ENCODE assay signal across 14 cellular contexts in the genomic region with DNA sequence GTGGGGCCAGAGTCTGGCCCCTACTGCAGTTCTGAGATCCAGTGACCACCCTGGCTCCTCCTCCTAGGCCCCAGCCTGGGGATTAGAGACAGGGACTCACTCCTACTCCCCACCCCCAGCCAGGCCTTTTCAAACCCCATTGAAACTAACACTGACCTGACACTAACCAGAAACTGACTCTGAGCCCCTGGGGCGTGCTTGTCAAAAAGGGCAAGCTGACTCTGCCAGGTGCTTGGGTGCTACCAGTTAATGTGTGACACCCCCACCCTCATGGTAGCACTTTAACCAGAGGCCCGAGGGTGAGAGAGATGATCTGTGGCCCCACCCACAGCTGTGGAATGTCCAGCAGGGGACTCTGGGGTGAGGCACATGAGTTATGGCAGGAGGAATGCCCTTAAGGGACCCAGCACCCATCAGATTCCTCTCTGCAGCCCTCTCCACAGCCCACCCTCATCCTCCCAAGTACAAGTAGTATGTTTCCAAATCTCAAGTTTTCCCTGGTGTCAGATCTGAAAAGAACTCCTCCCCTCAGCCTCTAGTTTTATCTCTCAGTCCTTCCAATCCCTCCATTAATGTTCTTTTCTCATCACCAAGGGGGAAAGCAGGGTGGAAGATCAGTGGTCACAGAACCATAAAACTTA. TPM values are rescaled to one million over a fixed set of nuclear protein-coding genes. Genes with fewer than 3 reads are reported as not detected.
DNase-seq lines count a peak whose midpoint lies in the region; ATAC-seq and TF ChIP-seq lines count a peak whose summit lies in the region.
"Had no signal": no experiment of that assay in that cellular context is flagged by ENCODE, and none has a peak within 500 bp of the region (broad histone marks: within the 10 kb centered on the region; RNA-seq: fewer than 3 reads in every experiment).

No MANE protein-coding gene starts in this region.

- H3F3A ChIP-seq in GM23338 (replicated peaks; ENCODE audit: low read depth): no peaks in the 10 kb centered on the region

- H3K9ac ChIP-seq in BLaER1 (no peak overlapping the region; the same call in 1 of the 2 replicates), liver (ENCODE audit: low read depth in 1 of 2, low read length in 2 of 2) (no peak overlapping the region)

- TF ChIP-seq CTCF in GM23338 (conservative IDR thresholded peaks at IDR 0.05; ENCODE audit: low read depth in 2 of 2) (no peak), liver (IDR thresholded peaks at IDR 0.05; ENCODE audit: low read depth, low read length, missing input control) (no peak)

- peaks cover 10% of the 10 kb centered on the region for H3K4me1 Mint-ChIP-seq in GM23338

- H3K4me1 ChIP-seq in BLaER1 (peaks cover 83% of the 10 kb centered on the region), GM23338 (ENCODE audit: insufficient read depth) (peaks cover 5% of the 10 kb centered on the region), liver (ENCODE audit: control insufficient read depth in 4 of 4, insufficient read depth in 4 of 4, low read length in 3 of 4) (peaks cover 3 to 7% (median 4%) of the 10 kb centered on the region in 4 donors)

- DNase-seq in GM23338 (ENCODE audit: low spot score): no peak
- no peak for DNase-seq in retina
- DNase-seq in activated CD4-positive, alpha-beta T cell treated with anti-CD3 and anti-CD28 coated beads for 4 hours: no peak
- DNase-seq in DMS 273 treated with DMSO at 0.1 percent for 48 hours (lab: John Stamatoyannopoulos, UW): no peak
- DNase-seq: amygdala had no signal

- H3K27me3 ChIP-seq in BLaER1 (peaks cover 45% of the 10 kb centered on the region), GM23338 (ENCODE audit: insufficient read depth) (peaks cover 56% of the 10 kb centered on the region), liver (ENCODE audit: control insufficient read depth in 4 of 4, insufficient read depth in 4 of 4, low read length in 3 of 4) (peaks cover 0 to 9% (median 1%) of the 10 kb centered on the region in 4 donors)

- peak overlapping the region; percentile 83 for H3K4me2 ChIP-seq in BLaER1
- no peak overlapping the region for H3K4me2 ChIP-seq in GM23338

- H3K9me3 ChIP-seq in BLaER1 (no peaks in the 10 kb centered on the region), liver (ENCODE audit: control insufficient read depth in 4 of 4, low read length in 3 of 4) (no peaks in the 10 kb centered on the region)
- H3K9me3 ChIP-seq: esophagus muscularis mucosa, upper lobe of left lung had no signal

- no peak overlapping the region for H3K27ac ChIP-seq in BLaER1
- H3K27ac ChIP-seq in GM23338 (ENCODE audit: low read depth): no peak overlapping the region
- H3K27ac ChIP-seq in liver (ENCODE audit: low read depth in 1 of 2, low read length in 2 of 2): no peak overlapping the region
- H3K27ac ChIP-seq: SK-N-MC had no signal

- 54% methylated on average over 2 of the region's 2 CpGs for WGBS in liver

- ATAC-seq in GM23338: peak; percentile 12; the same call in 2 of the 3 replicates
- ATAC-seq in SK-N-SH treated with all-trans-retinoic acid at 6 μM for 48 hours: peak; percentile 8; the same call in 1 of the 3 replicates
- ATAC-seq in HG03521 (IDR thresholded peaks at IDR 0.05; ENCODE audit: unreplicated experiment): no peak

- H3K4me3 Mint-ChIP-seq in GM23338: no peak overlapping the region

- no peak overlapping the region for H3K4me3 ChIP-seq in BLaER1
- no peak overlapping the region for H3K4me3 ChIP-seq in GM23338
- H3K4me3 ChIP-seq in liver (ENCODE audit: low read depth in 1 of 3, low read length in 3 of 3): no peak overlapping the region
- H3K4me3 ChIP-seq: esophagus muscularis mucosa, SK-N-MC, upper lobe of left lung had no signal

- TF ChIP-seq RAD21 in liver (IDR thresholded peaks at IDR 0.05): no peak

- H3K36me3 ChIP-seq in BLaER1: no peaks in the 10 kb centered on the region
- H3K36me3 ChIP-seq in GM23338 (ENCODE audit: insufficient read depth): no peaks in the 10 kb centered on the region
- no peaks in the 10 kb centered on the region for H3K36me3 ChIP-seq in liver (ENCODE audit: control insufficient read depth in 4 of 4, insufficient read depth in 3 of 4, low read depth in 1 of 4, low read length in 3 of 4)
- H3K36me3 ChIP-seq: esophagus muscularis mucosa, upper lobe of left lung had no signal

- H3K9me2 ChIP-seq in GM23338 (ENCODE audit: insufficient read depth): no peaks in the 10 kb centered on the region

- no peaks in the 10 kb centered on the region for H3K79me2 ChIP-seq in GM23338 (replicated peaks; ENCODE audit: insufficient read depth)

- H3K27me3 Mint-ChIP-seq in GM23338 (ENCODE audit: insufficient read depth, low read depth, poor library complexity): peaks cover 60% of the 10 kb centered on the region

- no peaks in the 10 kb centered on the region; the same call in 2 of the 3 replicates for H3K36me3 Mint-ChIP-seq in GM23338 (ENCODE audit: low read depth)

- H2AFZ ChIP-seq in GM23338: no peak overlapping the region

- no peaks in the 10 kb centered on the region for H3K9me3 Mint-ChIP-seq in GM23338

- H4K20me1 ChIP-seq in BLaER1 (peaks cover 14% of the 10 kb centered on the region), GM23338 (replicated peaks; ENCODE audit: insufficient read depth) (no peaks in the 10 kb centered on the region)

- no peak overlapping the region for H3K27ac Mint-ChIP-seq in GM23338

TF ChIP-seq in GM23338, 12 proteins besides CTCF, POLR2A, EP300 and RAD21 (continues in another document):
- TF ChIP-seq POLR2AphosphoS5 (IDR thresholded peaks at IDR 0.05; ENCODE audit: low read depth) (no peak), STAT1 (IDR thresholded peaks at IDR 0.05; ENCODE audit: unreplicated experiment) (no peak), ZNF331 (CRISPR knock-in tag; IDR thresholded peaks at IDR 0.05; ENCODE audit: low read depth) (no peak), CREB1 (CRISPR knock-in tag; IDR thresholded peaks at IDR 0.05; ENCODE audit: low read depth) (no peak), NANOG (IDR thresholded peaks at IDR 0.05; ENCODE audit: borderline replicate concordance) (no peak), EZH2phosphoT487 (IDR thresholded peaks at IDR 0.05; ENCODE audit: unreplicated experiment) (no peak), JUNB (IDR thresholded peaks at IDR 0.05; ENCODE audit: unreplicated experiment) (no peak)
- TF ChIP-seq, protein P1, sequence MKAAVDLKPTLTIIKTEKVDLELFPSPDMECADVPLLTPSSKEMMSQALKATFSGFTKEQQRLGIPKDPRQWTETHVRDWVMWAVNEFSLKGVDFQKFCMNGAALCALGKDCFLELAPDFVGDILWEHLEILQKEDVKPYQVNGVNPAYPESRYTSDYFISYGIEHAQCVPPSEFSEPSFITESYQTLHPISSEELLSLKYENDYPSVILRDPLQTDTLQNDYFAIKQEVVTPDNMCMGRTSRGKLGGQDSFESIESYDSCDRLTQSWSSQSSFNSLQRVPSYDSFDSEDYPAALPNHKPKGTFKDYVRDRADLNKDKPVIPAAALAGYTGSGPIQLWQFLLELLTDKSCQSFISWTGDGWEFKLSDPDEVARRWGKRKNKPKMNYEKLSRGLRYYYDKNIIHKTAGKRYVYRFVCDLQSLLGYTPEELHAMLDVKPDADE (IDR thresholded peaks at IDR 0.05): no peak

TF ChIP-seq in liver, 16 proteins besides CTCF, POLR2A, EP300 and RAD21:
- TF ChIP-seq HNF4A (conservative IDR thresholded peaks at IDR 0.05): no peak
- TF ChIP-seq SP1 (IDR thresholded peaks at IDR 0.05): peak; percentile 11

RNA-seq across cellular contexts. Expression of a gene that starts 1.4 kb away (rescaled TPM):
- 1.3 and 5.7 TPM in 2 replicates for total RNA-seq in GM23338 (2014; rRNA removed; shearing (Covaris generic))
- polyA plus RNA-seq in GM23338 (2016; fragmentation: Nextera tagmentation; extraction: Ambion mirVana) (1.1 and 1.9 TPM in 2 replicates), liver (10 to 100 TPM; 19.8 to 27.4 TPM)
- 10 to 100 TPM in 1 of 2 donors, 1 to 10 TPM in 1; 7.2 to 28.4 TPM for total RNA-seq in liver

RNA-seq across cellular contexts. Expression of a gene that starts 15.7 kb away (rescaled TPM):
- total RNA-seq in GM23338 (2014; rRNA removed; shearing (Covaris generic)): not detected in 2 replicates
- polyA plus RNA-seq in GM23338 (2016; fragmentation: Nextera tagmentation; extraction: Ambion mirVana): 1.0 TPM in 1 of 2 replicates, not detected in the other
- 1 to 10 TPM in 1 of 2 donors, under 1 TPM in 1; 0.51 to 1.3 TPM for total RNA-seq in liver
- under 1 TPM; 0.76 to 0.86 TPM for polyA plus RNA-seq in liver
- total RNA-seq: H1, pulmonary artery endothelial cell had no signal
